1 cellular context compared by ENCODE assay signal in the genomic region with DNA sequence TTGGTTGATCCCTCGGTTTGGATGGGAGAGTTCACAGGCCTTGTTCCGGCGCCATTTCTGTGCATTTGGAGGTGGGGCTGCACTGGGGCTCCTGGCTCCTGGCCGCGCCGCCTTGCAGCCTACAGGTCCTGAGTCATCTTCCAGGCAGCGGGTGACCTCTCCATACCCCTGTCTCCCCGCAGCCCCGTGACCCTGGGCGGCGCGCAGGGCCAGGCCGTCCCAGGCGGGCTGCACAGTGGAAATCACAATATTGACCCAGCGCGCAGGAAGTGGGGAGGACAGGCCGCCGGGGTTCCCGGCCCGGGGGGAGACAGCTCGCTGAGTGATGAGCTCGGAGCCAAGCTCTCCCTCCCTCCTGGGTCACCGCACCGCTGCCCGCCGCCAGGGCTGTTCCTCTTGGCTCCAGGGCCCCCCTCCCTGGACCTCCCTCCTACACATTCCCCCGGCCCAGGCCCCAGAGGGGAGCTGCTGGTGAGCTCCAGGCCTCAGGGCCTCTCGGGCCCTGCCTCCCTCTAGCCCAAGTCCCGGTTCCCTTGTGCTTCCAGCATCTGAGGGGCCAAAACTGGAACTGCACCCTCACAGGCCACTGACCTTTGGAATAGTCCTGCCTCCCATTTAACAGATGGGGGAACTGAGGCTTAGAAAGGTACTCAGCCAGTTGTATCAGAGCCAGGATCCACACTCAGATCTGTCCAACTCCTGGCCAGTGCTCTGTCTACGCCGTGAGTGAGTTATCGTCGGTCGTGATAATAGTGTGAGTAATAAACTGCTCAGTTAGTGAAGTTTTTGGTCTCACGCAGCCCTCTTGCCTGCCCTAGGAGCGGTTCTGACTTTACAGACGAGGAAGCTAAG.
A peak's percentile ranks its signal among the peaks of the same experiment; 100 is the strongest.
TF ChIP-seq lines count a peak whose summit lies in the region.

No MANE protein-coding gene starts in this region.

TF ChIP-seq in K562, 482 proteins besides CTCF, POLR2A, EP300 and RAD21 (continued from another document and continues in another):
- TF ChIP-seq MAFG (tag; conservative IDR thresholded peaks at IDR 0.05) (peak; percentile 69), EWSR1 (IDR thresholded peaks at IDR 0.05; ENCODE audit: borderline replicate concordance, low read depth, partially characterized antibody) (no peak), ZC3H8 (IDR thresholded peaks at IDR 0.05) (no peak), PURB (CRISPR knock-in tag; IDR thresholded peaks at IDR 0.05; ENCODE audit: low read depth) (no peak), NONO (IDR thresholded peaks at IDR 0.05; ENCODE audit: low read depth in 2 of 2, low read length in 1 of 2) (peak in 1 of 2 experiments; percentile 32; a peak in 1 of 4 replicates), ZNF41 (CRISPR knock-in tag; conservative IDR thresholded peaks at IDR 0.05) (no peak), BCOR (IDR thresholded peaks at IDR 0.05) (peak; percentile 90), HDAC2 (IDR thresholded peaks at IDR 0.05) (0 out of 2 replicates have a peak, but pooled peaks have one; percentile 36), HDAC6 (IDR thresholded peaks at IDR 0.05; ENCODE audit: low read depth, low read length) (no peak), ZFP30 (CRISPR knock-in tag; IDR thresholded peaks at IDR 0.05; ENCODE audit: borderline replicate concordance) (no peak), FIP1L1 (IDR thresholded peaks at IDR 0.05; ENCODE audit: low read depth, low read length, poor library complexity, severe bottlenecking) (no peak), ADNP (tag; IDR thresholded peaks at IDR 0.05) (peak; percentile 88), MEF2D (tag; conservative IDR thresholded peaks at IDR 0.05; ENCODE audit: low read depth) (no peak), ILK (tag; IDR thresholded peaks at IDR 0.05; ENCODE audit: borderline replicate concordance, low read depth) (no peak), CHD1 (IDR thresholded peaks at IDR 0.05; ENCODE audit: low read length) (no peak), MCM2 (IDR thresholded peaks at IDR 0.05; ENCODE audit: low read depth) (no peak), CTBP1 (IDR thresholded peaks at IDR 0.05; ENCODE audit: borderline replicate concordance) (peak; percentile 59; the same call in 1 of the 2 replicates), GABPB1 (CRISPR knock-in tag; IDR thresholded peaks at IDR 0.05) (0 out of 2 replicates have a peak, but pooled peaks have one; percentile 28), L3MBTL2 (IDR thresholded peaks at IDR 0.05) (peak; percentile 50; the same call in 1 of the 2 replicates), U2AF1 (optimal IDR thresholded peaks at IDR 0.05; ENCODE audit: low read depth, low read length) (no peak), POLR2H (tag; IDR thresholded peaks at IDR 0.05; ENCODE audit: low read depth) (no peak), DNMT1 (IDR thresholded peaks at IDR 0.05) (no peak), SRSF9 (IDR thresholded peaks at IDR 0.05; ENCODE audit: borderline replicate concordance, low read depth, low read length) (no peak), RFX7 (CRISPR knock-in tag; IDR thresholded peaks at IDR 0.05) (no peak), SETDB1 (IDR thresholded peaks at IDR 0.05; ENCODE audit: low read length) (no peak), GTF2A2 (tag; IDR thresholded peaks at IDR 0.05) (no peak), POLR2AphosphoS2 (IDR thresholded peaks at IDR 0.05; ENCODE audit: low read length) (no peak), XRCC3 (IDR thresholded peaks at IDR 0.05) (no peak), MIER1 (IDR thresholded peaks at IDR 0.05; ENCODE audit: low read depth) (0 out of 2 replicates have a peak, but pooled peaks have one; percentile 59), ZBTB7A (IDR thresholded peaks at IDR 0.05; ENCODE audit: borderline replicate concordance, control insufficient read depth, low read depth, low read length) (peak; percentile 84; the same call in 1 of the 2 replicates)
- TF ChIP-seq, protein P1, sequence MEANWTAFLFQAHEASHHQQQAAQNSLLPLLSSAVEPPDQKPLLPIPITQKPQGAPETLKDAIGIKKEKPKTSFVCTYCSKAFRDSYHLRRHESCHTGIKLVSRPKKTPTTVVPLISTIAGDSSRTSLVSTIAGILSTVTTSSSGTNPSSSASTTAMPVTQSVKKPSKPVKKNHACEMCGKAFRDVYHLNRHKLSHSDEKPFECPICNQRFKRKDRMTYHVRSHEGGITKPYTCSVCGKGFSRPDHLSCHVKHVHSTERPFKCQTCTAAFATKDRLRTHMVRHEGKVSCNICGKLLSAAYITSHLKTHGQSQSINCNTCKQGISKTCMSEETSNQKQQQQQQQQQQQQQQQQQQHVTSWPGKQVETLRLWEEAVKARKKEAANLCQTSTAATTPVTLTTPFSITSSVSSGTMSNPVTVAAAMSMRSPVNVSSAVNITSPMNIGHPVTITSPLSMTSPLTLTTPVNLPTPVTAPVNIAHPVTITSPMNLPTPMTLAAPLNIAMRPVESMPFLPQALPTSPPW (CRISPR knock-in tag; IDR thresholded peaks at IDR 0.05) = peak; percentile 65
- TF ChIP-seq, protein P2, sequence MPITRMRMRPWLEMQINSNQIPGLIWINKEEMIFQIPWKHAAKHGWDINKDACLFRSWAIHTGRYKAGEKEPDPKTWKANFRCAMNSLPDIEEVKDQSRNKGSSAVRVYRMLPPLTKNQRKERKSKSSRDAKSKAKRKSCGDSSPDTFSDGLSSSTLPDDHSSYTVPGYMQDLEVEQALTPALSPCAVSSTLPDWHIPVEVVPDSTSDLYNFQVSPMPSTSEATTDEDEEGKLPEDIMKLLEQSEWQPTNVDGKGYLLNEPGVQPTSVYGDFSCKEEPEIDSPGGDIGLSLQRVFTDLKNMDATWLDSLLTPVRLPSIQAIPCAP (CRISPR knock-in tag; IDR thresholded peaks at IDR 0.05; ENCODE audit: borderline replicate concordance) = no peak
- TF ChIP-seq, protein P3, sequence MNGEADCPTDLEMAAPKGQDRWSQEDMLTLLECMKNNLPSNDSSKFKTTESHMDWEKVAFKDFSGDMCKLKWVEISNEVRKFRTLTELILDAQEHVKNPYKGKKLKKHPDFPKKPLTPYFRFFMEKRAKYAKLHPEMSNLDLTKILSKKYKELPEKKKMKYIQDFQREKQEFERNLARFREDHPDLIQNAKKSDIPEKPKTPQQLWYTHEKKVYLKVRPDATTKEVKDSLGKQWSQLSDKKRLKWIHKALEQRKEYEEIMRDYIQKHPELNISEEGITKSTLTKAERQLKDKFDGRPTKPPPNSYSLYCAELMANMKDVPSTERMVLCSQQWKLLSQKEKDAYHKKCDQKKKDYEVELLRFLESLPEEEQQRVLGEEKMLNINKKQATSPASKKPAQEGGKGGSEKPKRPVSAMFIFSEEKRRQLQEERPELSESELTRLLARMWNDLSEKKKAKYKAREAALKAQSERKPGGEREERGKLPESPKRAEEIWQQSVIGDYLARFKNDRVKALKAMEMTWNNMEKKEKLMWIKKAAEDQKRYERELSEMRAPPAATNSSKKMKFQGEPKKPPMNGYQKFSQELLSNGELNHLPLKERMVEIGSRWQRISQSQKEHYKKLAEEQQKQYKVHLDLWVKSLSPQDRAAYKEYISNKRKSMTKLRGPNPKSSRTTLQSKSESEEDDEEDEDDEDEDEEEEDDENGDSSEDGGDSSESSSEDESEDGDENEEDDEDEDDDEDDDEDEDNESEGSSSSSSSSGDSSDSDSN (IDR thresholded peaks at IDR 0.05; ENCODE audit: borderline replicate concordance in 1 of 2, low read depth in 2 of 2, low read length in 2 of 2) = 0 out of 4 replicates have a peak, but pooled peaks of 1 of the 2 experiments have one; percentile 65
- TF ChIP-seq, protein P4, sequence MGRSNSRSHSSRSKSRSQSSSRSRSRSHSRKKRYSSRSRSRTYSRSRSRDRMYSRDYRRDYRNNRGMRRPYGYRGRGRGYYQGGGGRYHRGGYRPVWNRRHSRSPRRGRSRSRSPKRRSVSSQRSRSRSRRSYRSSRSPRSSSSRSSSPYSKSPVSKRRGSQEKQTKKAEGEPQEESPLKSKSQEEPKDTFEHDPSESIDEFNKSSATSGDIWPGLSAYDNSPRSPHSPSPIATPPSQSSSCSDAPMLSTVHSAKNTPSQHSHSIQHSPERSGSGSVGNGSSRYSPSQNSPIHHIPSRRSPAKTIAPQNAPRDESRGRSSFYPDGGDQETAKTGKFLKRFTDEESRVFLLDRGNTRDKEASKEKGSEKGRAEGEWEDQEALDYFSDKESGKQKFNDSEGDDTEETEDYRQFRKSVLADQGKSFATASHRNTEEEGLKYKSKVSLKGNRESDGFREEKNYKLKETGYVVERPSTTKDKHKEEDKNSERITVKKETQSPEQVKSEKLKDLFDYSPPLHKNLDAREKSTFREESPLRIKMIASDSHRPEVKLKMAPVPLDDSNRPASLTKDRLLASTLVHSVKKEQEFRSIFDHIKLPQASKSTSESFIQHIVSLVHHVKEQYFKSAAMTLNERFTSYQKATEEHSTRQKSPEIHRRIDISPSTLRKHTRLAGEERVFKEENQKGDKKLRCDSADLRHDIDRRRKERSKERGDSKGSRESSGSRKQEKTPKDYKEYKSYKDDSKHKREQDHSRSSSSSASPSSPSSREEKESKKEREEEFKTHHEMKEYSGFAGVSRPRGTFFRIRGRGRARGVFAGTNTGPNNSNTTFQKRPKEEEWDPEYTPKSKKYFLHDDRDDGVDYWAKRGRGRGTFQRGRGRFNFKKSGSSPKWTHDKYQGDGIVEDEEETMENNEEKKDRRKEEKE (IDR thresholded peaks at IDR 0.05; ENCODE audit: borderline replicate concordance in 1 of 2, control insufficient read depth in 1 of 2, low read depth in 2 of 2, low read length in 1 of 2) = no peak
- TF ChIP-seq, protein P5, sequence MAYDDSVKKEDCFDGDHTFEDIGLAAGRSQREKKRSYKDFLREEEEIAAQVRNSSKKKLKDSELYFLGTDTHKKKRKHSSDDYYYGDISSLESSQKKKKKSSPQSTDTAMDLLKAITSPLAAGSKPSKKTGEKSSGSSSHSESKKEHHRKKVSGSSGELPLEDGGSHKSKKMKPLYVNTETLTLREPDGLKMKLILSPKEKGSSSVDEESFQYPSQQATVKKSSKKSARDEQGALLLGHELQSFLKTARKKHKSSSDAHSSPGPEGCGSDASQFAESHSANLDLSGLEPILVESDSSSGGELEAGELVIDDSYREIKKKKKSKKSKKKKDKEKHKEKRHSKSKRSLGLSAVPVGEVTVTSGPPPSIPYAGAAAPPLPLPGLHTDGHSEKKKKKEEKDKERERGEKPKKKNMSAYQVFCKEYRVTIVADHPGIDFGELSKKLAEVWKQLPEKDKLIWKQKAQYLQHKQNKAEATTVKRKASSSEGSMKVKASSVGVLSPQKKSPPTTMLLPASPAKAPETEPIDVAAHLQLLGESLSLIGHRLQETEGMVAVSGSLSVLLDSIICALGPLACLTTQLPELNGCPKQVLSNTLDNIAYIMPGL (CRISPR knock-in tag; IDR thresholded peaks at IDR 0.05) = no peak
- TF ChIP-seq, protein P6, sequence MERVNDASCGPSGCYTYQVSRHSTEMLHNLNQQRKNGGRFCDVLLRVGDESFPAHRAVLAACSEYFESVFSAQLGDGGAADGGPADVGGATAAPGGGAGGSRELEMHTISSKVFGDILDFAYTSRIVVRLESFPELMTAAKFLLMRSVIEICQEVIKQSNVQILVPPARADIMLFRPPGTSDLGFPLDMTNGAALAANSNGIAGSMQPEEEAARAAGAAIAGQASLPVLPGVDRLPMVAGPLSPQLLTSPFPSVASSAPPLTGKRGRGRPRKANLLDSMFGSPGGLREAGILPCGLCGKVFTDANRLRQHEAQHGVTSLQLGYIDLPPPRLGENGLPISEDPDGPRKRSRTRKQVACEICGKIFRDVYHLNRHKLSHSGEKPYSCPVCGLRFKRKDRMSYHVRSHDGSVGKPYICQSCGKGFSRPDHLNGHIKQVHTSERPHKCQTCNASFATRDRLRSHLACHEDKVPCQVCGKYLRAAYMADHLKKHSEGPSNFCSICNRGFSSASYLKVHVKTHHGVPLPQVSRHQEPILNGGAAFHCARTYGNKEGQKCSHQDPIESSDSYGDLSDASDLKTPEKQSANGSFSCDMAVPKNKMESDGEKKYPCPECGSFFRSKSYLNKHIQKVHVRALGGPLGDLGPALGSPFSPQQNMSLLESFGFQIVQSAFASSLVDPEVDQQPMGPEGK (CRISPR knock-in tag; IDR thresholded peaks at IDR 0.05; ENCODE audit: borderline replicate concordance) = no peak
- TF ChIP-seq, protein P7, sequence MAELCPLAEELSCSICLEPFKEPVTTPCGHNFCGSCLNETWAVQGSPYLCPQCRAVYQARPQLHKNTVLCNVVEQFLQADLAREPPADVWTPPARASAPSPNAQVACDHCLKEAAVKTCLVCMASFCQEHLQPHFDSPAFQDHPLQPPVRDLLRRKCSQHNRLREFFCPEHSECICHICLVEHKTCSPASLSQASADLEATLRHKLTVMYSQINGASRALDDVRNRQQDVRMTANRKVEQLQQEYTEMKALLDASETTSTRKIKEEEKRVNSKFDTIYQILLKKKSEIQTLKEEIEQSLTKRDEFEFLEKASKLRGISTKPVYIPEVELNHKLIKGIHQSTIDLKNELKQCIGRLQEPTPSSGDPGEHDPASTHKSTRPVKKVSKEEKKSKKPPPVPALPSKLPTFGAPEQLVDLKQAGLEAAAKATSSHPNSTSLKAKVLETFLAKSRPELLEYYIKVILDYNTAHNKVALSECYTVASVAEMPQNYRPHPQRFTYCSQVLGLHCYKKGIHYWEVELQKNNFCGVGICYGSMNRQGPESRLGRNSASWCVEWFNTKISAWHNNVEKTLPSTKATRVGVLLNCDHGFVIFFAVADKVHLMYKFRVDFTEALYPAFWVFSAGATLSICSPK (IDR thresholded peaks at IDR 0.05; ENCODE audit: borderline replicate concordance) = no peak
- TF ChIP-seq, protein P8, sequence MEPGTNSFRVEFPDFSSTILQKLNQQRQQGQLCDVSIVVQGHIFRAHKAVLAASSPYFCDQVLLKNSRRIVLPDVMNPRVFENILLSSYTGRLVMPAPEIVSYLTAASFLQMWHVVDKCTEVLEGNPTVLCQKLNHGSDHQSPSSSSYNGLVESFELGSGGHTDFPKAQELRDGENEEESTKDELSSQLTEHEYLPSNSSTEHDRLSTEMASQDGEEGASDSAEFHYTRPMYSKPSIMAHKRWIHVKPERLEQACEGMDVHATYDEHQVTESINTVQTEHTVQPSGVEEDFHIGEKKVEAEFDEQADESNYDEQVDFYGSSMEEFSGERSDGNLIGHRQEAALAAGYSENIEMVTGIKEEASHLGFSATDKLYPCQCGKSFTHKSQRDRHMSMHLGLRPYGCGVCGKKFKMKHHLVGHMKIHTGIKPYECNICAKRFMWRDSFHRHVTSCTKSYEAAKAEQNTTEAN (CRISPR knock-in tag; IDR thresholded peaks at IDR 0.05) = no peak
- TF ChIP-seq, protein P9, sequence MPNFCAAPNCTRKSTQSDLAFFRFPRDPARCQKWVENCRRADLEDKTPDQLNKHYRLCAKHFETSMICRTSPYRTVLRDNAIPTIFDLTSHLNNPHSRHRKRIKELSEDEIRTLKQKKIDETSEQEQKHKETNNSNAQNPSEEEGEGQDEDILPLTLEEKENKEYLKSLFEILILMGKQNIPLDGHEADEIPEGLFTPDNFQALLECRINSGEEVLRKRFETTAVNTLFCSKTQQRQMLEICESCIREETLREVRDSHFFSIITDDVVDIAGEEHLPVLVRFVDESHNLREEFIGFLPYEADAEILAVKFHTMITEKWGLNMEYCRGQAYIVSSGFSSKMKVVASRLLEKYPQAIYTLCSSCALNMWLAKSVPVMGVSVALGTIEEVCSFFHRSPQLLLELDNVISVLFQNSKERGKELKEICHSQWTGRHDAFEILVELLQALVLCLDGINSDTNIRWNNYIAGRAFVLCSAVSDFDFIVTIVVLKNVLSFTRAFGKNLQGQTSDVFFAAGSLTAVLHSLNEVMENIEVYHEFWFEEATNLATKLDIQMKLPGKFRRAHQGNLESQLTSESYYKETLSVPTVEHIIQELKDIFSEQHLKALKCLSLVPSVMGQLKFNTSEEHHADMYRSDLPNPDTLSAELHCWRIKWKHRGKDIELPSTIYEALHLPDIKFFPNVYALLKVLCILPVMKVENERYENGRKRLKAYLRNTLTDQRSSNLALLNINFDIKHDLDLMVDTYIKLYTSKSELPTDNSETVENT (CRISPR knock-in tag; IDR thresholded peaks at IDR 0.05) = no peak
